In genomic region chr22:49803667-49804375, GRCh38 we compare ENCODE assay signal across 1 cellular context.
TF ChIP-seq lines count a peak whose summit lies in the region.

No MANE protein-coding gene starts in this region.

TF ChIP-seq in H1, 55 proteins besides CTCF, POLR2A, EP300 and RAD21:
- no peak for TF ChIP-seq BACH1 (IDR thresholded peaks at IDR 0.05; ENCODE audit: low read length)
- TF ChIP-seq HDAC6 (IDR thresholded peaks at IDR 0.05; ENCODE audit: low read depth, low read length): no peak
- no peak for TF ChIP-seq ZNF274 (IDR thresholded peaks at IDR 0.05; ENCODE audit: borderline replicate concordance, extremely low read depth, low read length)
- no peak for TF ChIP-seq BRCA1 (IDR thresholded peaks at IDR 0.05; ENCODE audit: low read depth, low read length)
- no peak for TF ChIP-seq EZH2 (IDR thresholded peaks at IDR 0.05; ENCODE audit: low read depth, low read length, severe bottlenecking)
- no peak for TF ChIP-seq E2F6 (IDR thresholded peaks at IDR 0.05)
- TF ChIP-seq POLR2AphosphoS5 (IDR thresholded peaks at IDR 0.05; ENCODE audit: low read depth, low read length): no peak
- TF ChIP-seq CBX5 (IDR thresholded peaks at IDR 0.05; ENCODE audit: low read depth, low read length): no peak
- no peak for TF ChIP-seq CHD7 (IDR thresholded peaks at IDR 0.05; ENCODE audit: insufficient replicate concordance, low read length)
